Comparison of ENCODE assay signal across 8 cellular contexts in genomic region chr3:25665646-25666136, GRCh38. TPM values are rescaled to one million over a fixed set of nuclear protein-coding genes. Genes with fewer than 3 reads are reported as not detected.
DNase-seq lines count a peak whose midpoint lies in the region; TF ChIP-seq lines count a peak whose summit lies in the region.

No MANE protein-coding gene starts in this region.

- BruUV-seq in Caco-2 (replicated peaks; lab: Mats Ljungman, UMichigan), result TSS peak; percentile 51

- peak overlapping the region; percentile 88 to 99 (median 98) for H3K27ac ChIP-seq in dorsolateral prefrontal cortex
- peak overlapping the region; percentile 97 for H3K27ac ChIP-seq in neutrophil

- DNase-seq in Caco-2 (no peak), NCI-H524 treated with DMSO at 0.1 percent for 48 hours (lab: John Stamatoyannopoulos, UW) (peak; percentile 26), dorsolateral prefrontal cortex (no peak), SW 1271 (lab: John Stamatoyannopoulos, UW) (no peak), NCI-H226 (no peak), DMS153 (lab: John Stamatoyannopoulos, UW) (no peak), ACHN (no peak)

- peaks cover 10% of the 10 kb centered on the region for H3K27me3 Mint-ChIP-seq in Caco-2 (ENCODE audit: insufficient read depth, unreplicated experiment)

- no peaks in the 10 kb centered on the region for H3K9me3 Mint-ChIP-seq in Caco-2 (ENCODE audit: unreplicated experiment)

- in situ Hi-C loops in ACHN (cut with HindIII; ENCODE audit: low pct_ligation_motif_present, low pct_unique_long_range_greater_than_20kb, low sequenced_read_pairs), result no loop called here

- no peak overlapping the region for H3K27ac Mint-ChIP-seq in Caco-2 (ENCODE audit: unreplicated experiment)

- CTCF ChIA-PET in Caco-2 (lab: Charles Lee), result no interaction called here

- POLR2A ChIA-PET in Caco-2 (lab: Charles Lee), result no interaction called here

- H3K4me3 ChIP-seq in Caco-2 (ENCODE audit: low read depth, low read length) (peak overlapping the region; percentile 86), dorsolateral prefrontal cortex (peak overlapping the region; percentile 49 to 92 (median 80)), neutrophil (ENCODE audit: low read depth in 1 of 2, low read length in 1 of 2) (peak overlapping the region; percentile 73 to 91)

- H3K4me1 Mint-ChIP-seq in Caco-2 (ENCODE audit: low read depth, unreplicated experiment), result peaks cover 7% of the 10 kb centered on the region

- H3K36me3 Mint-ChIP-seq in Caco-2 (ENCODE audit: insufficient read depth, unreplicated experiment), result peaks cover 14% of the 10 kb centered on the region

- H3K36me3 ChIP-seq in Caco-2 (ENCODE audit: control insufficient read depth, insufficient read depth, low read length) (no peaks in the 10 kb centered on the region), neutrophil (no peaks in the 10 kb centered on the region)

- H3K9me3 ChIP-seq in Caco-2 (no peaks in the 10 kb centered on the region), neutrophil (no peaks in the 10 kb centered on the region)

- intact Hi-C loops in Caco-2 (cut with micrococcal nuclease; ENCODE audit: unreplicated experiment), result loop anchor here (2.0 kb wide), 1 partner anchor 117 kb away; the partner anchor contains the start of gene NGLY1
- intact Hi-C loops in dorsolateral prefrontal cortex (cut with DNase I), result loop anchor here (2.0 kb wide), 2 partner anchors 13 to 117 kb away; partner anchors contain the start of gene NGLY1 (in 1 of the 2)

- no peaks in the 10 kb centered on the region for H3K4me1 ChIP-seq in Caco-2
- peaks cover 34 to 37% of the 10 kb centered on the region in 2 experiments for H3K4me1 ChIP-seq in neutrophil (ENCODE audit: control insufficient read depth in 1 of 2, insufficient read depth in 1 of 2, low read depth in 1 of 2, low read length in 1 of 2)

- TF ChIP-seq CTCF in Caco-2 (IDR thresholded peaks at IDR 0.05; ENCODE audit: insufficient read depth in 1 of 2, low read depth in 1 of 2, low read length in 1 of 2, severe bottlenecking in 1 of 2, unreplicated experiment in 1 of 2) (no peak), dorsolateral prefrontal cortex (IDR thresholded peaks at IDR 0.05 in 54 of 56, conservative IDR thresholded peaks at IDR 0.05 in 2 of 56; ENCODE audit: low read depth in 1 of 56, partially characterized antibody in 56 of 56) (no peak), neutrophil (IDR thresholded peaks at IDR 0.05) (no peak)

- no peaks in the 10 kb centered on the region for H3K27me3 ChIP-seq in Caco-2 (replicated peaks; ENCODE audit: control insufficient read depth, insufficient read depth, low read length)
- no peaks in the 10 kb centered on the region for H3K27me3 ChIP-seq in dorsolateral prefrontal cortex
- H3K27me3 ChIP-seq in neutrophil, result no peaks in the 10 kb centered on the region

- H3K4me3 Mint-ChIP-seq in Caco-2 (ENCODE audit: unreplicated experiment), result peak overlapping the region; percentile 94

RNA-seq across cellular contexts. Expression of gene TOP2B, which starts 1.0 kb away (rescaled TPM):
- 82.4 and 83.1 TPM in 2 replicates for total RNA-seq in Caco-2 (2022)
- 100 to 1,000 TPM in 113 of 120 experiments, 10 to 100 TPM in 7; 80.7 to 162 (median 127) TPM for total RNA-seq in dorsolateral prefrontal cortex
